Comparison of ENCODE assay signal across 9 cellular contexts in genomic region chr5:143397302-143398052, GRCh38. TPM values are rescaled to one million over a fixed set of nuclear protein-coding genes. Genes with fewer than 3 reads are reported as not detected.
DNase-seq lines count a peak whose midpoint lies in the region; ATAC-seq, FAIRE-seq and TF ChIP-seq lines count a peak whose summit lies in the region.
"Had no signal": no experiment of that assay in that cellular context is flagged by ENCODE, and none has a peak within 500 bp of the region (broad histone marks: within the 10 kb centered on the region; RNA-seq: fewer than 3 reads in every experiment).

No MANE protein-coding gene starts in this region.

- H3K9me3 ChIP-seq in heart right ventricle, result no peaks in the 10 kb centered on the region
- no peaks in the 10 kb centered on the region for H3K9me3 ChIP-seq in tibial nerve
- H3K9me3 ChIP-seq in pancreas, result no peaks in the 10 kb centered on the region

- no peak for FAIRE-seq in pancreas (lab: Jason Lieb, UNC)

- intact Hi-C loops in heart right ventricle (cut with DNase I), result loop anchor here in 6 of 10 donors (5.0 to 10.0 kb wide), 5 partner anchors 50 to 213 kb away; no protein-coding TSS in a partner anchor
- intact Hi-C loops in left ventricle myocardium superior (cut with micrococcal nuclease), result loop anchor here (10.0 kb wide), 2 partner anchors 93 to 193 kb away; no protein-coding TSS in a partner anchor
- intact Hi-C loops in pancreas (cut with DNase I), result no loop called here

- no peaks in the 10 kb centered on the region for H3K9me3 Mint-ChIP-seq in activated naive CD8-positive, alpha-beta T cell (ENCODE audit: low read depth)
- H3K9me3 Mint-ChIP-seq in immature natural killer cell, result no peaks in the 10 kb centered on the region

- peak overlapping the region in 5 of 10 donors; percentile 27 to 100 (median 99) for H3K27ac ChIP-seq in heart right ventricle
- H3K27ac ChIP-seq in tibial nerve, result peak overlapping the region in 2 of 4 donors; percentile 47 to 98
- no peak overlapping the region for H3K27ac ChIP-seq in pancreas

- peak overlapping the region; percentile 92 for H3K4me3 Mint-ChIP-seq in activated naive CD8-positive, alpha-beta T cell
- peak overlapping the region; percentile 91 to 95 (median 93) for H3K4me3 Mint-ChIP-seq in immature natural killer cell

- H3K36me3 Mint-ChIP-seq in activated naive CD8-positive, alpha-beta T cell, result peaks cover 27% of the 10 kb centered on the region
- H3K36me3 Mint-ChIP-seq in immature natural killer cell, result peaks cover 15 to 24% (median 20%) of the 10 kb centered on the region in 3 donors

- H3K27me3 Mint-ChIP-seq in activated naive CD8-positive, alpha-beta T cell, result no peaks in the 10 kb centered on the region
- peaks cover 0 to 9% (median 5%) of the 10 kb centered on the region in 3 donors for H3K27me3 Mint-ChIP-seq in immature natural killer cell (ENCODE audit: low read depth in 3 of 3)

- ATAC-seq in heart right ventricle, result no peak
- no peak for ATAC-seq in left ventricle myocardium superior
- no peak for ATAC-seq in GM21529 (IDR thresholded peaks at IDR 0.05; ENCODE audit: unreplicated experiment)
- ATAC-seq in pancreas, result no peak
- ATAC-seq: left colon had no signal

- H3K4me1 ChIP-seq in heart right ventricle (peaks cover 0 to 96% (median 77%) of the 10 kb centered on the region in 9 donors), tibial nerve (peaks cover 0 to 84% (median 56%) of the 10 kb centered on the region in 4 donors), pancreas (peaks cover 6 to 73% (median 64%) of the 10 kb centered on the region in 3 donors)

- no peak overlapping the region for H3K27ac Mint-ChIP-seq in activated naive CD8-positive, alpha-beta T cell
- peak overlapping the region in 3 of 6 donors; percentile 24 to 47 (median 32) for H3K27ac Mint-ChIP-seq in immature natural killer cell

- TF ChIP-seq POLR2A in tibial nerve (IDR thresholded peaks at IDR 0.05), result no peak

- H3K4me3 ChIP-seq in heart right ventricle (peak overlapping the region in 8 of 10 donors; percentile 65 to 97 (median 86)), tibial nerve (peak overlapping the region in 3 of 4 donors; percentile 2 to 83 (median 4)), pancreas (peak overlapping the region in 2 of 4 donors; percentile 31 to 66)

- peaks cover 95% of the 10 kb centered on the region for H3K4me1 Mint-ChIP-seq in activated naive CD8-positive, alpha-beta T cell (ENCODE audit: low read depth)
- peaks cover 94 to 100% of the 10 kb centered on the region in 2 donors for H3K4me1 Mint-ChIP-seq in immature natural killer cell

- DNase-seq in heart right ventricle, result no peak
- DNase-seq in left ventricle myocardium superior, result no peak
- no peak for DNase-seq in immature natural killer cell
- DNase-seq in tibial nerve (ENCODE audit: low spot score in 2 of 2), result no peak
- no peak for DNase-seq in pancreas
- no peak for DNase-seq in stimulated activated CD4-positive, alpha-beta T cell treated with anti-CD3 and anti-CD28 coated beads, Interleukin-2, amount 100 ng/mL, for 48 hours
- DNase-seq: left colon had no signal

- no peak for TF ChIP-seq EP300 in tibial nerve (IDR thresholded peaks at IDR 0.05)

- WGBS in heart right ventricle, 2 donors, result 41 to 65% methylated on average over 2 of the region's 2 CpGs
- 73 to 77% methylated on average over 2 of the region's 2 CpGs for WGBS in tibial nerve, 2 donors
- 91 to 96% methylated on average over 2 of the region's 2 CpGs for WGBS in pancreas, 2 donors

- no peak for TF ChIP-seq CTCF in heart right ventricle (IDR thresholded peaks at IDR 0.05)
- no peak for TF ChIP-seq CTCF in tibial nerve (IDR thresholded peaks at IDR 0.05)
- no peak for TF ChIP-seq CTCF in pancreas (IDR thresholded peaks at IDR 0.05)

- H3K27me3 ChIP-seq in heart right ventricle (no peaks in the 10 kb centered on the region), tibial nerve (no peaks in the 10 kb centered on the region), pancreas (no peaks in the 10 kb centered on the region)

- peaks cover 0 to 16% (median 0%) of the 10 kb centered on the region in 9 donors for H3K36me3 ChIP-seq in heart right ventricle
- no peaks in the 10 kb centered on the region for H3K36me3 ChIP-seq in tibial nerve
- H3K36me3 ChIP-seq in pancreas, result no peaks in the 10 kb centered on the region

RNA-seq across cellular contexts. Expression of gene NR3C1, which starts 6.0 kb away (rescaled TPM):
- 10 to 100 TPM; 31.1 to 62.3 (median 47.6) TPM for total RNA-seq in heart right ventricle
- polyA plus RNA-seq in heart right ventricle, result 10 to 100 TPM; 11.0 to 14.5 TPM
- 53.0 TPM for total RNA-seq in left ventricle myocardium superior
- polyA plus RNA-seq in immature natural killer cell, result 100 to 1,000 TPM in 1 of 3 donors, 10 to 100 TPM in 2; 87.3 to 142 (median 92.6) TPM
- 10 to 100 TPM; 47.1 to 86.2 (median 75.8) TPM for total RNA-seq in tibial nerve
- total RNA-seq in pancreas, result 10 to 100 TPM; 20.4 to 42.2 (median 28.0) TPM
- 1 to 10 TPM; 6.5 to 9.5 TPM for polyA plus RNA-seq in pancreas

Comparison
In these comparisons a context has a peak if more than half of its experiments do, and no peak if none do; other contexts are left out.
1. intact Hi-C loops: an anchor here in heart right ventricle (5.0 to 10.0 kb wide) and left ventricle myocardium superior (10.0 kb wide); none called in pancreas.